22 cellular contexts compared by ENCODE assay signal in the genomic region with DNA sequence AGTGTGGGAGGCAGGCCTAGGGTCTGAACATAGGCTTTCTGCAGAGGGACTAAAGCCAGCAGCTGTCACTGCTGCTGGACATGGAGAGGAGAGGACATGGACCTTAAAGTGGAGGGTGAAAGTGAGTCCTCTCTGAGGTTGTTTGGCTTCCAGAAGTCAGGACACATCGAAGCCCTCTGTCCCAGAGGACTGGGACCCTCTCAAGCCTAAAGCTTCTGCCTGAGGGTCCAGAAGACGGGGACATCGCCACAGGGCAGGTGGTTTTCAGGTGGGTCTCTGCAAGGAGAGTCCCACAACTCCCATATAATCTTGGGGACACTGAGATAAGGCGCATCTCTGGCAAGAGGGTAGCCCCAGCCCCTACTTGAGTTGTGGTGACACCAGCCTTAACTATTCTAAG.
"Had no signal": no experiment of that assay in that cellular context is flagged by ENCODE, and none has a peak within 500 bp of the region (broad histone marks: within the 10 kb centered on the region; RNA-seq: fewer than 3 reads in every experiment).

No MANE protein-coding gene starts in this region.

- DNase-seq: activated CD4-positive, alpha-beta T cell treated with anti-CD3 and anti-CD28 coated beads, Interleukin-2, amount 10 ng/mL, durations not matched to agents 7 days and 5 days; activated CD4-positive, CD25-positive, alpha-beta regulatory T cell treated with anti-CD3 and anti-CD28 coated beads, Interleukin-2, amount 50 U/mL, for 72 hours; activated CD8-positive, alpha-beta memory T cell treated with anti-CD3 and anti-CD28 coated beads, Interleukin-2, amount 10 ng/mL, durations not matched to agents 7 days and 5 days; activated CD8-positive, alpha-beta T cell treated with anti-CD3 and anti-CD28 coated beads for 36 hours; activated gamma-delta T cell treated with Interleukin-2 at 50 U/mL for 16 hours; activated T-cell treated with anti-CD3 and anti-CD28 coated beads for 4 hours; brain microvascular endothelial cell; central memory CD4-positive, alpha-beta T cell; effector memory CD8-positive, alpha-beta T cell; head of caudate nucleus; left ventricle myocardium superior; stimulated activated CD4-positive, alpha-beta T cell treated with anti-CD3 and anti-CD28 coated beads, Interleukin-4, amount 100 ng/mL, for 24 hours; stimulated activated naive CD8-positive, alpha-beta T cell treated with anti-CD3 and anti-CD28 coated beads, Interleukin-15, Interleukin-2, amounts not matched to agents 100 U/mL and 50 U/mL, for 24 hours; T-helper 1 cell; WERI-Rb-1 had no signal

- H2AFZ ChIP-seq: parathyroid adenoma had no signal

- H3K27ac Mint-ChIP-seq: activated CD4-positive, alpha-beta T cell treated with anti-CD3 and anti-CD28 coated beads, Interleukin-2, amount 10 ng/mL, durations not matched to agents 7 days and 5 days; activated CD8-positive, alpha-beta memory T cell treated with anti-CD3 and anti-CD28 coated beads, Interleukin-2, amount 10 ng/mL, durations not matched to agents 7 days and 5 days; activated CD8-positive, alpha-beta T cell treated with anti-CD3 and anti-CD28 coated beads for 36 hours; nephron had no signal

- H3K79me2 ChIP-seq: parathyroid adenoma had no signal

- H3K27me3 ChIP-seq: brain microvascular endothelial cell, gastroesophageal sphincter, tibial nerve had no signal

- ATAC-seq: activated CD8-positive, alpha-beta memory T cell treated with anti-CD3 and anti-CD28 coated beads, Interleukin-2, amount 10 ng/mL, durations not matched to agents 7 days and 5 days; activated CD8-positive, alpha-beta T cell treated with anti-CD3 and anti-CD28 coated beads for 36 hours; effector memory CD8-positive, alpha-beta T cell; esophagus mucosa; gastroesophageal sphincter; left ventricle myocardium superior; stimulated activated naive CD8-positive, alpha-beta T cell treated with anti-CD3 and anti-CD28 coated beads, Interleukin-15, Interleukin-2, amounts not matched to agents 100 U/mL and 50 U/mL, for 24 hours had no signal

- H3K9ac ChIP-seq: parathyroid adenoma had no signal

- H3K4me3 ChIP-seq: dorsolateral prefrontal cortex, gastroesophageal sphincter, tibial nerve had no signal

- H3K9me3 ChIP-seq: gastroesophageal sphincter, tibial nerve had no signal

- H3K36me3 ChIP-seq: WERI-Rb-1 had no signal

- H3K27ac ChIP-seq: brain microvascular endothelial cell, dorsolateral prefrontal cortex, parathyroid adenoma, WERI-Rb-1 had no signal

- H3K9me3 Mint-ChIP-seq: activated CD4-positive, alpha-beta T cell treated with anti-CD3 and anti-CD28 coated beads, Interleukin-2, amount 10 ng/mL, durations not matched to agents 7 days and 5 days; activated CD8-positive, alpha-beta T cell treated with anti-CD3 and anti-CD28 coated beads for 36 hours; activated naive CD4-positive, alpha-beta T cell treated with anti-CD3 and anti-CD28 coated beads, Interleukin-2, amount 50 U/mL, for 24 hours; effector memory CD8-positive, alpha-beta T cell; nephron had no signal

- H3K4me1 ChIP-seq: gastroesophageal sphincter, parathyroid adenoma had no signal

- H3K36me3 Mint-ChIP-seq: activated CD8-positive, alpha-beta memory T cell treated with anti-CD3 and anti-CD28 coated beads, Interleukin-2, amount 10 ng/mL, durations not matched to agents 7 days and 5 days; activated naive CD4-positive, alpha-beta T cell treated with anti-CD3 and anti-CD28 coated beads, Interleukin-2, amount 50 U/mL, for 24 hours had no signal
